ENCODE assay signal across 9 cellular contexts in the genomic region with DNA sequence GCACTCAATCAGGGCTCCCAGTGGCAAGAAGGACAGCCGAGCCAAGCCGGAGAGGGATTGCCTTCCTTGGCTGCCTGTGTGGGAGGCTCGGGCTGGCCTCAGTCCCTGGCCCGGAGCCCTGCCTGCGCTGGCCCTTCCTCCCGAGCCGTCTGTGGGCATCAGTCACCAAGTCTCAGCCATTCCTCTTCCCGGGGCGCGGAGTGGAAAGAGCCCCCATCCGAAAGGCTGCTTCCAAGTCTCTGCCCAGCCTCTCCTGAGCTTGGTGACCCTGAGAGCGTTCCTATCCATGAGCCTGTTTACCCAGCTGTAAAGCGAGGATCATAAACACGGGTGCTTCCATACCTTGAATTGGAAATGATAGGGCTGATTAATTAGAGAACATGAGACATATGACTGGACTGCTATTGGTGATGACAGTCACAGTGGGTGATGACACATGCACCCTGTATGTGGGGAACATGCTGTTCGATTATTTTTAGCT. TPM values are rescaled to one million over a fixed set of nuclear protein-coding genes. Genes with fewer than 3 reads are reported as not detected.
A peak's percentile ranks its signal among the peaks of the same experiment; 100 is the strongest.
DNase-seq lines count a peak whose midpoint lies in the region; ATAC-seq, FAIRE-seq and TF ChIP-seq lines count a peak whose summit lies in the region.
"Had no signal": no experiment of that assay in that cellular context is flagged by ENCODE, and none has a peak within 500 bp of the region (broad histone marks: within the 10 kb centered on the region; RNA-seq: fewer than 3 reads in every experiment).

No MANE protein-coding gene starts in this region.

- H3K4me1 ChIP-seq in mucosa of descending colon (ENCODE audit: low read depth) = peaks cover 3% of the 10 kb centered on the region

- intact Hi-C loops in mucosa of descending colon (cut with DNase I, micrococcal nuclease) = no loop called here

- DNase-seq in NK-92 treated with Interleukin-12 subunit alpha and Interleukin-12 subunit beta, amount 100 ng/mL, for 24 hours (lab: John Stamatoyannopoulos, UW) = peak; percentile 21
- DNase-seq in NK-92 (lab: John Stamatoyannopoulos, UW; ENCODE audit: unreplicated experiment) (no peak), cerebellum (ENCODE audit: low spot score) (peak; percentile 93), mucosa of descending colon (no peak), urothelium cell line (ENCODE audit: low spot score) (peak; percentile 59), SIG-M5 (lab: John Stamatoyannopoulos, UW) (no peak)
- DNase-seq: stimulated activated CD4-positive, alpha-beta T cell treated with anti-CD3 and anti-CD28 coated beads, Interleukin-4, amount 100 ng/mL, for 24 hours had no signal

- FAIRE-seq in urothelium cell line (lab: Jason Lieb, UNC) = peak; percentile 75

- no peaks in the 10 kb centered on the region for H3K36me3 ChIP-seq in mucosa of descending colon (ENCODE audit: low read depth)

- ATAC-seq in mucosa of descending colon (peak; percentile 10), HG02678 (IDR thresholded peaks at IDR 0.05; ENCODE audit: unreplicated experiment) (no peak), HG03457 (IDR thresholded peaks at IDR 0.05; ENCODE audit: unreplicated experiment) (no peak)

- H3K9me3 ChIP-seq in mucosa of descending colon = no peaks in the 10 kb centered on the region

- H3K4me3 ChIP-seq in mucosa of descending colon = no peak overlapping the region

- no peak for TF ChIP-seq CTCF in mucosa of descending colon (IDR thresholded peaks at IDR 0.05)

RNA-seq across cellular contexts. Expression of a gene that starts 59.1 kb away (rescaled TPM):
- total RNA-seq in cerebellum (59.3 TPM), mucosa of descending colon (100 to 1,000 TPM in 2 of 3 donors, 10 to 100 TPM in 1; 77.6 to 123 (median 103) TPM)

Comparison
In these comparisons a context has a peak if more than half of its experiments do, and no peak if none do; other contexts are left out.
1. DNase-seq: peak in NK-92 treated with Interleukin-12 subunit alpha and Interleukin-12 subunit beta, amount 100 ng/mL, for 24 hours (single experiment), cerebellum (single experiment) and urothelium cell line (single experiment); none in NK-92 (single experiment), mucosa of descending colon (0 of 3) and SIG-M5 (single experiment).